Comparison of ENCODE assay signal across 8 cellular contexts in the genomic region with DNA sequence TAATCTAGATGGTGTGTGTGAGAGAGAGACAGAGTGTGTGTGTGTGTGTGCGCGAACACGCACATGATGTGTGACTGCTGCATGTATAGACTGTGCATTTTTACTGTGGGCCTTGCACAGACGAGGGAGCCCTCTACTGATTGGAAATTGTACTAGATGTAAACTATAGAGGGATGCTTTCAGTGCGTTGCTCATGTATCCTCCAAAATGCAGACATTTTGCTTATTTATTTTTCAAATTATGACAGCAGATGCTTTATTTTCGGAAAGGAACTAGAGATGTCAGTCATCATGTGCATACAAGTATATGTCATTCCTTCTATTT.
DNase-seq lines count a peak whose midpoint lies in the region; ATAC-seq and TF ChIP-seq lines count a peak whose summit lies in the region.

No MANE protein-coding gene starts in this region.

- dilution Hi-C loops in mammary epithelial cell (cut with HindIII; ENCODE audit: low sequenced_read_pairs) = no loop called here

- BruUV-seq in mammary epithelial cell (replicated peaks; lab: Mats Ljungman, UMichigan) = no TSS peak

- no peaks in the 10 kb centered on the region for H3K27me3 ChIP-seq in mammary epithelial cell (ENCODE audit: insufficient read depth, low read length)
- H3K27me3 ChIP-seq in lung (ENCODE audit: control insufficient read depth, insufficient read depth) = no peaks in the 10 kb centered on the region

- H3K36me3 ChIP-seq in HEK293 (ENCODE audit: control insufficient read depth in 2 of 2, insufficient read depth in 1 of 2, low read length in 2 of 2) (no peaks in the 10 kb centered on the region), mammary epithelial cell (ENCODE audit: insufficient read depth, low read length) (no peaks in the 10 kb centered on the region), lung (ENCODE audit: control insufficient read depth in 2 of 2, insufficient read depth in 2 of 2, low read length in 2 of 2) (no peaks in the 10 kb centered on the region)

- H3K79me2 ChIP-seq in mammary epithelial cell (ENCODE audit: insufficient read depth, low read length) = no peaks in the 10 kb centered on the region

- no peak overlapping the region for H2AFZ ChIP-seq in mammary epithelial cell (ENCODE audit: low read depth, low read length)

- TF ChIP-seq CTCF in HEK293 (tag by site-specific recombination; IDR thresholded peaks at IDR 0.05) = peak; percentile 36; the same call in 1 of the 2 replicates
- peak; percentile 20 to 52 for TF ChIP-seq CTCF in mammary epithelial cell (conservative IDR thresholded peaks at IDR 0.05 in 1 of 2, IDR thresholded peaks at IDR 0.05 in 1 of 2; ENCODE audit: extremely low read depth in 1 of 2, insufficient read depth in 1 of 2, low read depth in 1 of 2, low read length in 2 of 2)
- peak; percentile 9 for TF ChIP-seq CTCF in lung (IDR thresholded peaks at IDR 0.05; ENCODE audit: control extremely low read depth, extremely low read depth)

- ATAC-seq in lung (ENCODE audit: insufficient read depth, low FRiP score) (no peak), HG03196 (IDR thresholded peaks at IDR 0.05; ENCODE audit: unreplicated experiment) (no peak), HG03457 (IDR thresholded peaks at IDR 0.05; ENCODE audit: unreplicated experiment) (no peak)

- H3K4me3 ChIP-seq in HEK293 (ENCODE audit: low read depth, low read length) = no peak overlapping the region
- H3K4me3 ChIP-seq in mammary epithelial cell (replicated peaks in 1 of 3; ENCODE audit: insufficient read depth in 1 of 3, low read depth in 2 of 3, low read length in 3 of 3) = no peak overlapping the region
- H3K4me3 ChIP-seq in lung = no peak overlapping the region

- H3K4me1 ChIP-seq in HEK293 (ENCODE audit: control insufficient read depth, insufficient read depth, low read length) (no peaks in the 10 kb centered on the region), mammary epithelial cell (ENCODE audit: insufficient read depth, low read length) (no peaks in the 10 kb centered on the region), lung (ENCODE audit: control insufficient read depth in 2 of 2, insufficient read depth in 2 of 2, low read length in 2 of 2) (no peaks in the 10 kb centered on the region)

- H3K9me3 ChIP-seq in HEK293 (ENCODE audit: control insufficient read depth, insufficient read depth, low read depth, low read length) = no peaks in the 10 kb centered on the region
- H3K9me3 ChIP-seq in mammary epithelial cell (replicated peaks; ENCODE audit: insufficient read depth, low read length) = no peaks in the 10 kb centered on the region
- no peaks in the 10 kb centered on the region for H3K9me3 ChIP-seq in lung (ENCODE audit: control insufficient read depth in 2 of 2, insufficient read depth in 1 of 2, low read length in 1 of 2)

- H3K4me2 ChIP-seq in mammary epithelial cell (ENCODE audit: insufficient read depth, low read depth, low read length) = no peak overlapping the region

- CTCF ChIA-PET in HEK293 (lab: Yijun Ruan, JAX) (interaction anchor here (0.6 to 0.7 kb wide), 2 partner anchors 13 to 624 kb away, joined by 3 read pairs; no protein-coding TSS in a partner anchor), mammary epithelial cell (lab: Charles Lee; ENCODE audit: low non-redundant PET) (no interaction called here)

- in situ Hi-C loops in mammary epithelial cell (cut with MboI; ENCODE audit: low sequenced_read_pairs in 2 of 2) = no loop called here

- H3K9ac ChIP-seq in mammary epithelial cell (ENCODE audit: insufficient read depth, low read length) = no peak overlapping the region

- intact Hi-C loops in mammary epithelial cell (cut with micrococcal nuclease) = loop anchor here (1.0 kb wide), 2 partner anchors 534 to 624 kb away; no protein-coding TSS in a partner anchor

- DNase-seq in GDM1 (lab: John Stamatoyannopoulos, UW) (peak; percentile 37), NCI-H2227 treated with DMSO at 0.1 percent for 48 hours (lab: John Stamatoyannopoulos, UW) (peak; percentile 54), mammary epithelial cell (peak; percentile 9), lung (ENCODE audit: low spot score) (no peak)
- DNase-seq in effector CD8-positive, alpha-beta T cell (lab: John Stamatoyannopoulos, UW) = no peak

- POLR2A ChIA-PET in HEK293 (lab: Yijun Ruan, JAX) = no interaction called here

- no peaks in the 10 kb centered on the region for H4K20me1 ChIP-seq in mammary epithelial cell (ENCODE audit: insufficient read depth, low read length)

- 45% methylated on average over 6 of the region's 6 CpGs for WGBS in mammary epithelial cell (ENCODE audit: low coverage, missing lambda C conversion rate)
- WGBS in lung, 2 donors = 38 to 50% methylated on average over 6 of the region's 6 CpGs

- no peak overlapping the region for H3K27ac ChIP-seq in HEK293 (ENCODE audit: extremely low read depth, low read depth, low read length)
- H3K27ac ChIP-seq in mammary epithelial cell (ENCODE audit: insufficient read depth, low read depth, low read length) = no peak overlapping the region
- no peak overlapping the region for H3K27ac ChIP-seq in lung (ENCODE audit: low read depth in 1 of 2, low read length in 1 of 2)

TF ChIP-seq in HEK293, 187 proteins besides CTCF, POLR2A, EP300 and RAD21:
- TF ChIP-seq ZNF335 (tag by site-specific recombination; conservative IDR thresholded peaks at IDR 0.05) (no peak), ZNF555 (tag by site-specific recombination; conservative IDR thresholded peaks at IDR 0.05) (no peak), ZNF785 (tag by site-specific recombination; IDR thresholded peaks at IDR 0.05) (no peak), ZNF654 (tag by site-specific recombination; IDR thresholded peaks at IDR 0.05; ENCODE audit: low read depth) (peak; percentile 46)
- TF ChIP-seq, protein P1, sequence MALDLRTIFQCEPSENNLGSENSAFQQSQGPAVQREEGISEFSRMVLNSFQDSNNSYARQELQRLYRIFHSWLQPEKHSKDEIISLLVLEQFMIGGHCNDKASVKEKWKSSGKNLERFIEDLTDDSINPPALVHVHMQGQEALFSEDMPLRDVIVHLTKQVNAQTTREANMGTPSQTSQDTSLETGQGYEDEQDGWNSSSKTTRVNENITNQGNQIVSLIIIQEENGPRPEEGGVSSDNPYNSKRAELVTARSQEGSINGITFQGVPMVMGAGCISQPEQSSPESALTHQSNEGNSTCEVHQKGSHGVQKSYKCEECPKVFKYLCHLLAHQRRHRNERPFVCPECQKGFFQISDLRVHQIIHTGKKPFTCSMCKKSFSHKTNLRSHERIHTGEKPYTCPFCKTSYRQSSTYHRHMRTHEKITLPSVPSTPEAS (tag by site-specific recombination; IDR thresholded peaks at IDR 0.05) = 0 out of 2 replicates have a peak, but pooled peaks have one; percentile 14
TF ChIP-seq in HEK293: peak in this region for 2.

Comparison
In these comparisons a context has a peak if more than half of its experiments do, and no peak if none do; other contexts are left out.
1. DNase-seq: peak in GDM1 (single experiment), NCI-H2227 treated with DMSO at 0.1 percent for 48 hours (single experiment) and mammary epithelial cell (single experiment); none in lung (single experiment) and effector CD8-positive, alpha-beta T cell (single experiment).
2. Peak in every context shown above with its lines, with median percentiles within 50 percentile points of each other: CTCF ChIP-seq.